Comparison of ENCODE assay signal across 15 cellular contexts in genomic region chr7:82049442-82049841, GRCh38.
A peak's percentile ranks its signal among the peaks of the same experiment; 100 is the strongest.
DNase-seq lines count a peak whose midpoint lies in the region; ATAC-seq, FAIRE-seq and TF ChIP-seq lines count a peak whose summit lies in the region.
"Had no signal": no experiment of that assay in that cellular context is flagged by ENCODE, and none has a peak within 500 bp of the region (broad histone marks: within the 10 kb centered on the region; RNA-seq: fewer than 3 reads in every experiment).

No MANE protein-coding gene starts in this region.

- POLR2A ChIA-PET in SK-N-SH (lab: Yijun Ruan, JAX): no interaction called here

- no peaks in the 10 kb centered on the region for H4K20me1 ChIP-seq in SK-N-SH (ENCODE audit: insufficient read depth)

- peak overlapping the region; percentile 35 for H3K9ac ChIP-seq in SK-N-SH

- peak overlapping the region; percentile 55 for H2AFZ ChIP-seq in SK-N-SH (ENCODE audit: low read depth)

- TF ChIP-seq POLR2A in transverse colon (IDR thresholded peaks at IDR 0.05) (no peak), GM12892 (IDR thresholded peaks at IDR 0.05; ENCODE audit: low read depth, low read length) (no peak)

- H3K79me2 ChIP-seq in SK-N-SH (ENCODE audit: insufficient read depth): no peaks in the 10 kb centered on the region

- H3K27ac ChIP-seq in SK-N-SH (ENCODE audit: low read depth in 2 of 2, low read length in 1 of 2) (peak overlapping the region; percentile 91 to 97), transverse colon (peak overlapping the region; percentile 31 to 67 (median 46))

- H3F3A ChIP-seq in SK-N-SH (replicated peaks; ENCODE audit: insufficient read depth): peaks cover 44% of the 10 kb centered on the region

- H3K36me3 ChIP-seq in SK-N-SH (replicated peaks in 1 of 2; ENCODE audit: control insufficient read depth in 1 of 2, insufficient read depth in 2 of 2, low read length in 1 of 2) (no peaks in the 10 kb centered on the region), transverse colon (no peaks in the 10 kb centered on the region)

- peak; percentile 15; the same call in 1 of the 2 replicates for TF ChIP-seq RAD21 in SK-N-SH (IDR thresholded peaks at IDR 0.05; ENCODE audit: low read length)

- no peaks in the 10 kb centered on the region for H3K27me3 ChIP-seq in SK-N-SH (ENCODE audit: insufficient read depth)
- H3K27me3 ChIP-seq in transverse colon: no peaks in the 10 kb centered on the region

- H3K4me2 ChIP-seq in SK-N-SH: peak overlapping the region; percentile 59

- TF ChIP-seq EP300 in SK-N-SH (IDR thresholded peaks at IDR 0.05; ENCODE audit: borderline replicate concordance in 1 of 2, low read depth in 1 of 2, low read length in 1 of 2) (peak in 1 of 2 experiments; percentile 84; a peak in 2 of 4 replicates), transverse colon (IDR thresholded peaks at IDR 0.05; ENCODE audit: low read depth) (no peak)

- peaks cover 45 to 52% of the 10 kb centered on the region in 2 experiments for H3K4me1 ChIP-seq in SK-N-SH (ENCODE audit: control insufficient read depth in 1 of 2, insufficient read depth in 2 of 2, low read depth in 1 of 2, low read length in 1 of 2)
- H3K4me1 ChIP-seq in transverse colon: peaks cover 0 to 22% (median 4%) of the 10 kb centered on the region in 4 donors

- intact Hi-C loops in left cardiac atrium (cut with DNase I) (loop anchor here (5.0 to 10.0 kb wide), 2 partner anchors 525 to 678 kb away; no protein-coding TSS in a partner anchor), transverse colon (cut with DNase I; ENCODE audit: low total_unique reads) (loop anchor here (10.0 kb wide), 1 partner anchor 525 kb away; no protein-coding TSS in a partner anchor)

- DNase-seq in NCI-H2227 treated with DMSO at 0.1 percent for 48 hours (lab: John Stamatoyannopoulos, UW) (peak; percentile 42), NCI-H2227 (lab: John Stamatoyannopoulos, UW; ENCODE audit: unreplicated experiment) (no peak), SK-N-SH (peak; percentile 33), left cardiac atrium (no peak), transverse colon (no peak), GM12892 (ENCODE audit: insufficient read length) (no peak), COR-L47 (lab: John Stamatoyannopoulos, UW) (no peak)
- DNase-seq: activated CD8-positive, alpha-beta T cell treated with anti-CD3 and anti-CD28 coated beads, Interleukin-2, amount 10 ng/mL, durations not matched to agents 7 days and 5 days; DMS79; effector CD8-positive, alpha-beta T cell; NCI-H774; stimulated activated CD4-positive, alpha-beta T cell treated with anti-CD3 and anti-CD28 coated beads, Interleukin-12 subunit alpha, Interleukin-12 subunit beta, amount 100 ng/mL, for 4 hours had no signal

- H3K9me3 ChIP-seq in SK-N-SH (no peaks in the 10 kb centered on the region), transverse colon (no peaks in the 10 kb centered on the region)

- ATAC-seq in left cardiac atrium: peak; percentile 30 to 56
- ATAC-seq in HG02588 (IDR thresholded peaks at IDR 0.05; ENCODE audit: unreplicated experiment): no peak
- ATAC-seq: activated CD8-positive, alpha-beta T cell treated with anti-CD3 and anti-CD28 coated beads, Interleukin-2, amount 10 ng/mL, durations not matched to agents 7 days and 5 days had no signal

- 41% methylated on average over 5 of the region's 5 CpGs for WGBS in SK-N-SH (ENCODE audit: low lambda C conversion rate)
- 51 to 70% methylated on average over 4 to 5 of the region's 5 CpGs for whole genome bisulfite sequencing in transverse colon (ENCODE audit: low coverage in 1 of 2), 2 donors

- H3K4me3 ChIP-seq in SK-N-SH (ENCODE audit: low read depth in 2 of 2, low read length in 1 of 2) (no peak overlapping the region), transverse colon (no peak overlapping the region)

- CTCF ChIA-PET in SK-N-SH (lab: Yijun Ruan, JAX): interaction anchor here (0.6 to 2.6 kb wide), 7 partner anchors 9 to 556 kb away, joined by 3 to 12 read pairs (median 4); no protein-coding TSS in a partner anchor

- no peaks in the 10 kb centered on the region for H3K9me2 ChIP-seq in SK-N-SH

- in situ Hi-C loops in transverse colon (cut with MboI; ENCODE audit: low pct_ligation_motif_present in 1 of 4, low pct_unique_long_range_greater_than_20kb in 1 of 4, low sequenced_read_pairs in 3 of 4): loop anchor here in 3 of 4 donors (10.0 to 25.0 kb wide), 4 partner anchors 513 to 688 kb away; no protein-coding TSS in a partner anchor

- FAIRE-seq in GM12892 (lab: Jason Lieb, UNC): no peak
- FAIRE-seq: A204.1, GM18507 had no signal

- TF ChIP-seq CTCF in SK-N-SH (IDR thresholded peaks at IDR 0.05) (no peak), transverse colon (IDR thresholded peaks at IDR 0.05) (no peak)

TF ChIP-seq in SK-N-SH, 30 proteins besides CTCF, POLR2A, EP300 and RAD21:
- TF ChIP-seq ELF1 (IDR thresholded peaks at IDR 0.05): no peak
- 0 out of 2 replicates have a peak, but pooled peaks have one; percentile 37 for TF ChIP-seq JUND (IDR thresholded peaks at IDR 0.05)
- TF ChIP-seq GABPA (IDR thresholded peaks at IDR 0.05; ENCODE audit: low read depth): no peak
- TF ChIP-seq USF2 (IDR thresholded peaks at IDR 0.05; ENCODE audit: borderline replicate concordance, low read depth, low read length): no peak
- TF ChIP-seq CHD2 (IDR thresholded peaks at IDR 0.05; ENCODE audit: low read length, partially characterized antibody): peak; percentile 52
- TF ChIP-seq SIN3A (IDR thresholded peaks at IDR 0.05; ENCODE audit: borderline replicate concordance, low read depth, low read length): no peak
- no peak for TF ChIP-seq MAX (IDR thresholded peaks at IDR 0.05; ENCODE audit: low read depth)
- peak; percentile 48 for TF ChIP-seq PBX3 (IDR thresholded peaks at IDR 0.05)
- TF ChIP-seq MEF2A (IDR thresholded peaks at IDR 0.05; ENCODE audit: borderline replicate concordance, low read depth): no peak
- TF ChIP-seq USF1 (IDR thresholded peaks at IDR 0.05; ENCODE audit: borderline replicate concordance, low read depth): no peak
- TF ChIP-seq TEAD4 (IDR thresholded peaks at IDR 0.05; ENCODE audit: borderline replicate concordance, insufficient read depth): no peak
- TF ChIP-seq IRF3 (IDR thresholded peaks at IDR 0.05; ENCODE audit: low read depth, low read length): no peak
- no peak for TF ChIP-seq POLR2AphosphoS5 (IDR thresholded peaks at IDR 0.05; ENCODE audit: low read depth, low read length)
- TF ChIP-seq TCF12 (IDR thresholded peaks at IDR 0.05): peak; percentile 22; the same call in 1 of the 2 replicates
- TF ChIP-seq NFIC (IDR thresholded peaks at IDR 0.05; ENCODE audit: borderline replicate concordance): 0 out of 2 replicates have a peak, but pooled peaks have one; percentile 9
- peak; percentile 78 for TF ChIP-seq RCOR1 (IDR thresholded peaks at IDR 0.05; ENCODE audit: low read length)
- TF ChIP-seq SMC3 (IDR thresholded peaks at IDR 0.05; ENCODE audit: low read depth, low read length): no peak
- peak; percentile 41; the same call in 1 of the 2 replicates for TF ChIP-seq MXI1 (IDR thresholded peaks at IDR 0.05; ENCODE audit: low read depth, low read length)
- no peak for TF ChIP-seq FOXM1 (IDR thresholded peaks at IDR 0.05; ENCODE audit: low read depth)
- no peak for TF ChIP-seq YY1 (IDR thresholded peaks at IDR 0.05; ENCODE audit: low read depth)
TF ChIP-seq in SK-N-SH: peak in this region for 7.

Comparison
In these comparisons a context has a peak if more than half of its experiments do, and no peak if none do; other contexts are left out.
1. DNase-seq: peak in NCI-H2227 treated with DMSO at 0.1 percent for 48 hours (single experiment) and SK-N-SH (single experiment); none in NCI-H2227 (single experiment), left cardiac atrium (single experiment), transverse colon (single experiment), GM12892 (single experiment) and COR-L47 (single experiment).